ENCODE assay signal across 8 cellular contexts in the genomic region with DNA sequence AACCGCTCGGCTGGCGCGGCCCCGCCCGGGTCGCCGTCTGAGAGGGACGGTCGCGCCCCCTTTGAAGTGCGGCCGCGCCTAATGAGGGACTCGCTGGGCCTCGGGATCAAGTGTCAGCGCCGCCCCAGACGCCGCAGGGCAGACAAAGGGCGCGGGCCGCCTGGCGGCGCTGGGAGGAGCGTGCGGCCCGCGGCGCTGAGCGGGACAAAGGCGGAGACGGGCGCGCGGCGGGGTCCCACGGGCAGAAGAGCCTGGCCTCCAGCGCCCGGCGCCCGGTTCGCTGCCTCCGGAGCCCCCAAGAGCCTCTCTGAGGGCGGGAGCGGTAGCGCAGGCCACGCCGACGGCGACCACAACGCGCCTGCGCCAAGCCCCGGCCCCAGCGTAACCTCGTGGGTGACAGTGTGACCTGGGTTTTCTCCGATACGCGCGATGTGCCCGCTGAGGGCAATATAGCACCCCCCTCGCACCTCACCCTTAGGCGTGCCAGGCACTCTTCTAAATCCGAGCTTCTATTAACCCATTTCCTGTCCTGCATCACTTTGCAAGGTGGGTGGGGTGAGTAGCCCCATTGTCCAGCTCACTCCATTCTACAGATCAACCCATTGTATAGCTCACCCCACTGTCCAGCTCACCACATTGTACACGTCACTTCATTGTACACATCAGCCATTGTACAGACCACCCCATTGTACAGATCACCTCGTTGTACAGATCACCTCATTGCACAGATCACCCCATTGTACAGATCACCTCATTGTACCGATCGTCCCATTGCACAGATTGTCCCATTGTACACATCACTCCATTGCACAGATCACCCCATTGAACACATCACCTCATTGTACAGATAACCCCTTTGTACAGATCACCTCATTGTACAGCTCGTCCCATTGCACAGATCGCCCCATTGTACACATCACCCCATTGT. TPM values are rescaled to one million over a fixed set of nuclear protein-coding genes. Genes with fewer than 3 reads are reported as not detected.
DNase-seq lines count a peak whose midpoint lies in the region; ATAC-seq and TF ChIP-seq lines count a peak whose summit lies in the region.

No MANE protein-coding gene starts in this region.

- H3K4me3 ChIP-seq in hepatocyte = peak overlapping the region; percentile 67

- no peaks in the 10 kb centered on the region for H3K79me2 ChIP-seq in hepatocyte

- no peaks in the 10 kb centered on the region for H4K20me1 ChIP-seq in hepatocyte (ENCODE audit: insufficient read depth, poor library complexity, severe bottlenecking)

- DNase-seq in SW480 (ENCODE audit: low spot score) (peak; percentile 68), anterior cingulate cortex (lab: John Stamatoyannopoulos, UW) (peak in 36 of 58 donors; percentile 9 to 69 (median 36)), hepatocyte (ENCODE audit: low spot score) (peak; percentile 86), sciatic nerve (ENCODE audit: low spot score) (peak; percentile 72), NCI-H446 treated with DMSO at 0.1 percent for 48 hours (lab: John Stamatoyannopoulos, UW) (no peak)

- no peak overlapping the region for H3K27ac ChIP-seq in 22Rv1
- H3K27ac ChIP-seq in hepatocyte = peak overlapping the region; percentile 82

- ATAC-seq in GM18867 (IDR thresholded peaks at IDR 0.05; ENCODE audit: unreplicated experiment) (peak; percentile 85), HG03135 (IDR thresholded peaks at IDR 0.05; ENCODE audit: unreplicated experiment) (peak; percentile 83), sciatic nerve (peak; percentile 88)

- TF ChIP-seq CTCF in 22Rv1 (IDR thresholded peaks at IDR 0.05) = peak; percentile 41
- TF ChIP-seq CTCF in hepatocyte (IDR thresholded peaks at IDR 0.05; ENCODE audit: poor library complexity) = no peak

- H3K27me3 ChIP-seq in hepatocyte = no peaks in the 10 kb centered on the region

- peak overlapping the region; percentile 93 for H2AFZ ChIP-seq in hepatocyte

- H3K9me2 ChIP-seq in hepatocyte (replicated peaks; ENCODE audit: insufficient read depth) = no peaks in the 10 kb centered on the region

- intact Hi-C loops in sciatic nerve (cut with DNase I) = no loop called here

- no peaks in the 10 kb centered on the region for H3K9me3 ChIP-seq in hepatocyte (ENCODE audit: low read depth)

- H3K4me1 ChIP-seq in hepatocyte (ENCODE audit: insufficient read depth) = peaks cover 4% of the 10 kb centered on the region

- peak overlapping the region; percentile 86 for H3K4me2 ChIP-seq in hepatocyte

- no peaks in the 10 kb centered on the region for H3K36me3 ChIP-seq in hepatocyte (replicated peaks; ENCODE audit: insufficient read depth, low read depth)

- WGBS in hepatocyte (ENCODE audit: low lambda C conversion rate, missing lambda C conversion rate) = 13% methylated on average over 70 of the region's 71 CpGs

RNA-seq across cellular contexts. Expression of a gene that starts 33.7 kb away (rescaled TPM):
- 40.4 and 54.3 TPM in 2 replicates for total RNA-seq in hepatocyte
- polyA plus RNA-seq in hepatocyte = 32.1 and 35.2 TPM in 2 replicates
- total RNA-seq in sciatic nerve = 23.5 TPM
